8 cellular contexts compared by ENCODE assay signal in the genomic region with DNA sequence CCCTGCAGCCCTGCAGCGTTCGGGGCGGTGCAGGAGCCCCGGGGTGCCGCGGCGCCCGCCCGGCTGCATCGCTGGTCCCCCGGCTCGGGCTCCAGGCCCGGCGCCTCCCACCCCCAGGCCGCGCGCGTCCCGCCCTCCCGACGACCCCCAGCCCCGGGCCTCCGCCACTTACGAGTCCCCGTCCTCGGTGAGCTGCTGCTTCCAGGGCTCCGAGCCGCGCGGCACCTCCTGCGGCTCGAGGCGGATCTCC. TPM values are rescaled to one million over a fixed set of nuclear protein-coding genes. Genes with fewer than 3 reads are reported as not detected.
DNase-seq lines count a peak whose midpoint lies in the region; ATAC-seq and TF ChIP-seq lines count a peak whose summit lies in the region.

No MANE protein-coding gene starts in this region.

- H3K9me2 ChIP-seq in OCI-LY7 (ENCODE audit: insufficient read depth, low read length) = no peaks in the 10 kb centered on the region

- POLR2A ChIA-PET in OCI-LY7 (lab: Charles Lee) = interaction anchor here (0.6 to 5.0 kb wide), 12 partner anchors 10 to 391 kb away, joined by 3 to 37 read pairs (median 5); a partner anchor contains a TSS

- peak; percentile 6 for ATAC-seq in GM18868 (IDR thresholded peaks at IDR 0.05; ENCODE audit: unreplicated experiment)

- no peaks in the 10 kb centered on the region for H3K9me3 ChIP-seq in OCI-LY7 (ENCODE audit: low read length)

- TF ChIP-seq CTCF in OCI-LY7 (conservative IDR thresholded peaks at IDR 0.05; ENCODE audit: low read length) (no peak), epithelial cell of proximal tubule (conservative IDR thresholded peaks at IDR 0.05; ENCODE audit: low read depth, low read length) (no peak)

- BruUV-seq in OCI-LY7 (replicated peaks; lab: Mats Ljungman, UMichigan) = no TSS peak

- no peaks in the 10 kb centered on the region for H3K27me3 ChIP-seq in rectal smooth muscle tissue (ENCODE audit: control insufficient read depth, insufficient read depth, low read length)

- peaks cover 15% of the 10 kb centered on the region; the same call in 1 of the 2 replicates for H4K20me1 ChIP-seq in OCI-LY7 (ENCODE audit: insufficient read depth, low read length)

- peak overlapping the region; percentile 96 for H3K4me2 ChIP-seq in OCI-LY7 (ENCODE audit: low read length)

- H3K27ac ChIP-seq in OCI-LY7 (ENCODE audit: low read depth, low read length, poor library complexity, severe bottlenecking) (peak overlapping the region; percentile 79), rectal smooth muscle tissue (ENCODE audit: low read depth, low read length) (peak overlapping the region; percentile 100)

- peaks cover 21% of the 10 kb centered on the region; the same call in 1 of the 2 replicates for H3K79me2 ChIP-seq in OCI-LY7 (ENCODE audit: insufficient read depth, low read depth, low read length)

- DNase-seq in OCI-LY7 (ENCODE audit: low spot score) (no peak), epithelial cell of proximal tubule (ENCODE audit: low read depth) (no peak), SIG-M5 treated with dmso at 0.1 percent for 504 hours (lab: John Stamatoyannopoulos, UW; ENCODE audit: unreplicated experiment) (no peak), NCI-H2029 treated with DMSO at 0.1 percent for 48 hours (lab: John Stamatoyannopoulos, UW) (no peak), NCI-H82 treated with DMSO at 0.1 percent for 48 hours (lab: John Stamatoyannopoulos, UW; ENCODE audit: unreplicated experiment) (no peak)
- no peak for DNase-seq in stimulated activated CD4-positive, alpha-beta T cell treated with anti-CD3 and anti-CD28 coated beads, Interleukin-4, amount 100 ng/mL, for 24 hours

- H3K9ac ChIP-seq in rectal smooth muscle tissue (ENCODE audit: low read length) = peak overlapping the region; percentile 96

- peaks cover 43% of the 10 kb centered on the region for H3K36me3 ChIP-seq in OCI-LY7 (ENCODE audit: insufficient read depth, low read length)
- peaks cover 22% of the 10 kb centered on the region for H3K36me3 ChIP-seq in rectal smooth muscle tissue (ENCODE audit: control insufficient read depth, insufficient read depth, low read length)

- H3K4me1 ChIP-seq in OCI-LY7 (ENCODE audit: insufficient read depth, low read length, poor library complexity, severe bottlenecking) (peaks cover 49% of the 10 kb centered on the region), rectal smooth muscle tissue (ENCODE audit: control insufficient read depth, insufficient read depth, low read length) (peaks cover 33% of the 10 kb centered on the region)

- H2AFZ ChIP-seq in OCI-LY7 (ENCODE audit: low read length) = no peak overlapping the region; the same call in 1 of the 2 replicates

- H3K4me3 ChIP-seq in OCI-LY7 (ENCODE audit: low read depth, low read length, poor library complexity, severe bottlenecking) (peak overlapping the region; percentile 93), epithelial cell of proximal tubule (ENCODE audit: low read depth, low read length) (peak overlapping the region; percentile 89), rectal smooth muscle tissue (ENCODE audit: low read length) (peak overlapping the region; percentile 93)

- CTCF ChIA-PET in OCI-LY7 (lab: Charles Lee; ENCODE audit: unreplicated experiment) = interaction anchor here (0.9 to 1.2 kb wide), 3 partner anchors 9 to 65 kb away, joined by 3 read pairs; no protein-coding TSS in a partner anchor

- intact Hi-C loops in OCI-LY7 (cut with micrococcal nuclease; ENCODE audit: unreplicated experiment) = loop anchor here (1.0 to 5.0 kb wide), 4 partner anchors 112 to 422 kb away; a partner anchor contains a TSS

RNA-seq across cellular contexts. Expression of a gene that starts 0.4 kb away (rescaled TPM):
- total RNA-seq in OCI-LY7 (2014; rRNA removed; shearing (Covaris generic)) = 100 and 109 TPM in 2 replicates
- total RNA-seq in OCI-LY7 (2022) = 37.0 and 43.6 TPM in 2 replicates
- total RNA-seq in epithelial cell of proximal tubule = 154 and 203 TPM in 2 replicates
